Comparison of ENCODE assay signal across 8 cellular contexts in the genomic region with DNA sequence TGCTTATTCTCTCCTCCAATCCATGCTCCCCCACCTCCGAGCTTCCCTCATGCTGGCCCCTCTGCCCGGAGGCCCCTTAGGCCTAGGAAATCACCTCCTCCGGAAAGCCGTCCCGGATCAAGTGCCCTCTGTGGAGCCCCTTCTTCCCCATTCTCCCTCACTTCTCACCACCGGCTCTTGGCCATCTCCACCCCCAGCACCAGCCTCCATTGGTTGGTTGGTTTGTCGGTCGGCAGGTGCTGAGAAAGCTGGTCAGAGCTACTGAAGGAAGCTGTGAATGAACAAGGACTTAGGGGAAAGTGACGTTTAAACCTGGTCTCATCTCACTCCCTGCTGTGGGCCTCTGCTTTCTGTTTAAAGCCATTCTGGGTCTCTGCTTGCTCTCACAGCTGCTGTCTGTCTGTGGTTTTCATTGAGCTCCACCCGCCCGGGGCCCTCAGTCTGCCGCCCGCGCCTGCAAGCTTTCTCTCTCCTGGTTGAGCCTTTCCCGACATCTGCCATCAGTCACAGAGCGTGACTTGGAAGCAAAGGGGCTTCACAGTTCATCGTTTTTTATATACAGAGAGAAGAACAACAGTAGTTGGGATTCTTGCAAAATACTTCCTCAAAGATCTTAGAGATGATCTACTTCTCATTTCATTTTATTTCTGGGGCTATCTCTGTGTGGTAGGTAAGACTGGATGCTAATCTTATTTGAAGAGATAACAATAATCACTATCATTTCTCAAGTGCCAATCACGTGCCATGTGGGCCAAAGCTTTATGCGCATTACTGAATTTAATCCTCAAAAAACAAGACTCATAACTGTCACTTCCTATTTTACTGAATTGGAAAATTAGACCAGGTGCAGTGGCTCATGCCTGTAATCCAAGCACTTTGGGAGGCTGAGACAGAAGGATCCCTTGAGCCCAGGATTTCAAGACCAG.
A peak's percentile ranks its signal among the peaks of the same experiment; 100 is the strongest.
DNase-seq lines count a peak whose midpoint lies in the region; ATAC-seq and TF ChIP-seq lines count a peak whose summit lies in the region.

No MANE protein-coding gene starts in this region.

- peak; percentile 78 for ATAC-seq in HG02610 (IDR thresholded peaks at IDR 0.05; ENCODE audit: unreplicated experiment)

- no peaks in the 10 kb centered on the region for H3K36me3 ChIP-seq in tibial artery

- H3K27me3 ChIP-seq in tibial artery: peaks cover 0 to 65% of the 10 kb centered on the region in 2 donors

- intact Hi-C loops in tibial artery (cut with DNase I; ENCODE audit: low total_unique reads): no loop called here

- DNase-seq in GM10266 (ENCODE audit: extremely low spot score): peak; percentile 79
- DNase-seq in NCI-H510A (lab: John Stamatoyannopoulos, UW): peak; percentile 74
- peak; percentile 23 for DNase-seq in activated effector memory CD4-positive, alpha-beta T cell treated with Interleukin-2 at 50 U/mL for 16 hours
- peak; percentile 94 for DNase-seq in myocyte (ENCODE audit: low read depth)
- DNase-seq in tibial artery: no peak
- DNase-seq in RPMI8226: no peak
- no peak for DNase-seq in cerebellum (ENCODE audit: low spot score)

- TF ChIP-seq CTCF in GM10266 (IDR thresholded peaks at IDR 0.05; ENCODE audit: control insufficient read depth, insufficient read depth, low read depth, missing control alignments): no peak
- no peak for TF ChIP-seq CTCF in tibial artery (IDR thresholded peaks at IDR 0.05)

- no peaks in the 10 kb centered on the region for H3K9me3 ChIP-seq in tibial artery

- H3K4me3 ChIP-seq in tibial artery: no peak overlapping the region

- H3K27ac ChIP-seq in tibial artery: no peak overlapping the region

- H3K4me1 ChIP-seq in tibial artery: no peaks in the 10 kb centered on the region

Comparison
In these comparisons a context has a peak if more than half of its experiments do, and no peak if none do; other contexts are left out.
1. DNase-seq: peak in GM10266 (single experiment), NCI-H510A (single experiment), activated effector memory CD4-positive, alpha-beta T cell treated with Interleukin-2 at 50 U/mL for 16 hours (single experiment) and myocyte (single experiment); none in tibial artery (0 of 2), RPMI8226 (single experiment) and cerebellum (single experiment).